ENCODE assay signal across 13 cellular contexts in the genomic region with DNA sequence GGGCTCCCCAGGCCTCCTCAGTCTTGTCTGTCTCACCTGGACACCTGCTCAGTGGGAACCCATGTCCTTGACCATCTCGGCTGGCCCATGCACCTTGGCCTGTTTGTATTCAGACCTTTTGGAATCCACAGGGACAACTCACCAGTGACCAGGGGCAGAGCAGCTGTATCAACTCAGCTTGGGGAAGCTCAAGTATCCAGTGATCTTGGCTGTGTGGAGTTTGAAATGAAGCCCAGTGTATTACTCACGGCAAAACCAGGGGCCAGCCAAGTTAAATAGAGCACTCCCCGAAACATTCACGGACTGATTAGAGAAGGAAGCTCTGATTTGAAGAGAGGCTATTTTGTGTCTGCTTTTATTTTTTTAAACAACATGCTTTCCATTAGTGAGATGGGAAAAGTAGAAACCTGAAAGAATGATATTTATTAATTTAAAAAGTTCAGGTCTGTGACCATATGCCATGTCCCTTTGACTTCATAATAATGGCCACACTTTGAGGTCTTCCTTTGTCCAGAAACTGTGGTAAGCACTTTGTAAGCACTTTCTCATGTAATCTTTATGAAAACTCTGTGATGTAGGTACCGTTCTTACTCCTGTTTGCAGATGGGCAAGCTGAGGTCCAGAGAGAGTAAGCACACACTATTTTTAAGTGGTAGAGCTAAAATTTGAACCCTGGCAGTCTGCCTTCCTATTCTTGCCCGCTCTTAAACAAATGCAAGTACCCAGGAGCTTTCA.
DNase-seq lines count a peak whose midpoint lies in the region; ATAC-seq and TF ChIP-seq lines count a peak whose summit lies in the region.
"Had no signal": no experiment of that assay in that cellular context is flagged by ENCODE, and none has a peak within 500 bp of the region (broad histone marks: within the 10 kb centered on the region; RNA-seq: fewer than 3 reads in every experiment).

No MANE protein-coding gene starts in this region.

- no peak overlapping the region for H3K27ac Mint-ChIP-seq in MCF 10A (ENCODE audit: low read depth, unreplicated experiment)
- H3K27ac Mint-ChIP-seq in stimulated activated naive CD8-positive, alpha-beta T cell treated with anti-CD3 and anti-CD28 coated beads, Interleukin-15, amount 100 ng/mL, for 72 hours, result no peak overlapping the region
- H3K27ac Mint-ChIP-seq: activated T-helper 1 cell treated with anti-CD3 and anti-CD28 coated beads, Interleukin-12 subunit alpha, Interleukin-12 subunit beta, Interleukin-2, Interleukin-4 antibody, amounts not matched to agents 30 ng/mL and 10 ng/mL and 1 ng/mL, durations not matched to agents 14 hours and 24 hours and 36 hours had no signal

- H3K4me1 Mint-ChIP-seq in MCF 10A (ENCODE audit: insufficient read depth, unreplicated experiment), result peaks cover 10% of the 10 kb centered on the region
- H3K4me1 Mint-ChIP-seq in stimulated activated naive CD8-positive, alpha-beta T cell treated with anti-CD3 and anti-CD28 coated beads, Interleukin-15, amount 100 ng/mL, for 72 hours, result no peaks in the 10 kb centered on the region

- no peak for ATAC-seq in stimulated activated naive CD8-positive, alpha-beta T cell treated with anti-CD3 and anti-CD28 coated beads, Interleukin-15, amount 100 ng/mL, for 72 hours

- peak; percentile 71 for DNase-seq in HS-5 (ENCODE audit: low read depth)
- peak; percentile 87 for DNase-seq in MCF 10A (ENCODE audit: unreplicated experiment)
- DNase-seq in kidney tubule cell (ENCODE audit: low spot score), result peak; percentile 45
- DNase-seq in COR-L47 (lab: John Stamatoyannopoulos, UW), result no peak
- DNase-seq in GM19238 (ENCODE audit: insufficient read length, low spot score), result no peak
- DNase-seq in stimulated activated naive CD8-positive, alpha-beta T cell treated with anti-CD3 and anti-CD28 coated beads, Interleukin-15, amount 100 ng/mL, for 72 hours, result no peak
- DNase-seq in NCI-H2029 (lab: John Stamatoyannopoulos, UW), result no peak
- DNase-seq: GF-D8, NCI-H2029 treated with DMSO at 0.1 percent for 48 hours had no signal

- BruUV-seq in MCF 10A (replicated peaks; lab: Mats Ljungman, UMichigan), result no TSS peak

- no peak overlapping the region for H3K4me3 ChIP-seq in stomach smooth muscle (ENCODE audit: low read length in 2 of 2)

- no peak overlapping the region for H3K4me3 Mint-ChIP-seq in MCF 10A (ENCODE audit: unreplicated experiment)
- H3K4me3 Mint-ChIP-seq in stimulated activated naive CD8-positive, alpha-beta T cell treated with anti-CD3 and anti-CD28 coated beads, Interleukin-15, amount 100 ng/mL, for 72 hours, result no peak overlapping the region
- H3K4me3 Mint-ChIP-seq: activated T-helper 1 cell treated with anti-CD3 and anti-CD28 coated beads, Interleukin-12 subunit alpha, Interleukin-12 subunit beta, Interleukin-2, Interleukin-4 antibody, amounts not matched to agents 30 ng/mL and 10 ng/mL and 1 ng/mL, durations not matched to agents 14 hours and 24 hours and 36 hours had no signal

- no peaks in the 10 kb centered on the region for H3K9me3 Mint-ChIP-seq in MCF 10A (ENCODE audit: unreplicated experiment)
- peaks cover 0 to 9% of the 10 kb centered on the region in 2 donors for H3K9me3 Mint-ChIP-seq in stimulated activated naive CD8-positive, alpha-beta T cell treated with anti-CD3 and anti-CD28 coated beads, Interleukin-15, amount 100 ng/mL, for 72 hours

- intact Hi-C loops in MCF 10A (cut with micrococcal nuclease), result no loop called here

- H3K9ac ChIP-seq in stomach smooth muscle (ENCODE audit: low read length in 2 of 2), result no peak overlapping the region
- H3K9ac ChIP-seq: parathyroid adenoma had no signal

- no peaks in the 10 kb centered on the region for H3K36me3 Mint-ChIP-seq in MCF 10A (ENCODE audit: insufficient read depth, unreplicated experiment)

- POLR2A ChIA-PET in MCF 10A (lab: Yijun Ruan, JAX), result interaction anchor here (0.6 to 1.3 kb wide), 2 partner anchors 11 to 20 kb away, joined by 3 to 7 read pairs; no protein-coding TSS in a partner anchor

- H3K27ac ChIP-seq in stomach smooth muscle (ENCODE audit: low read length), result peak overlapping the region; percentile 6
- H3K27ac ChIP-seq: parathyroid adenoma had no signal

- CTCF ChIA-PET in MCF 10A (lab: Yijun Ruan, JAX), result interaction anchor here (0.6 to 0.7 kb wide), 3 partner anchors 196 to 458 kb away, joined by 3 to 4 read pairs (median 4); no protein-coding TSS in a partner anchor

- H3K4me1 ChIP-seq in stomach smooth muscle (ENCODE audit: control insufficient read depth, insufficient read depth, low read length), result peaks cover 24% of the 10 kb centered on the region
- H3K4me1 ChIP-seq: parathyroid adenoma had no signal

- no peaks in the 10 kb centered on the region for H3K27me3 ChIP-seq in stomach smooth muscle (ENCODE audit: control insufficient read depth in 1 of 2, insufficient read depth in 2 of 2, low read length in 2 of 2)
- H3K27me3 ChIP-seq: esophagus muscularis mucosa had no signal

- H3K36me3 ChIP-seq in stomach smooth muscle (ENCODE audit: control insufficient read depth in 2 of 2, insufficient read depth in 2 of 2, low read length in 2 of 2), result no peaks in the 10 kb centered on the region
- H3K36me3 ChIP-seq: esophagus muscularis mucosa had no signal

- no peaks in the 10 kb centered on the region for H3K27me3 Mint-ChIP-seq in MCF 10A (ENCODE audit: insufficient read depth, unreplicated experiment)
- peaks cover 9% of the 10 kb centered on the region for H3K27me3 Mint-ChIP-seq in stimulated activated naive CD8-positive, alpha-beta T cell treated with anti-CD3 and anti-CD28 coated beads, Interleukin-15, amount 100 ng/mL, for 72 hours

- TF ChIP-seq CTCF in MCF 10A (IDR thresholded peaks at IDR 0.05; ENCODE audit: unreplicated experiment), result no peak

- H3K9me3 ChIP-seq in stomach smooth muscle (ENCODE audit: control insufficient read depth in 2 of 2, low read length in 2 of 2), result no peaks in the 10 kb centered on the region
- H3K9me3 ChIP-seq: esophagus muscularis mucosa had no signal

Comparison
In these comparisons a context has a peak if more than half of its experiments do, and no peak if none do; other contexts are left out.
1. DNase-seq: peak in HS-5 (single experiment), MCF 10A (single experiment) and kidney tubule cell (single experiment); none in COR-L47 (single experiment), GM19238 (single experiment), stimulated activated naive CD8-positive, alpha-beta T cell treated with anti-CD3 and anti-CD28 coated beads, Interleukin-15, amount 100 ng/mL, for 72 hours (0 of 2) and NCI-H2029 (single experiment).